In the genomic region with DNA sequence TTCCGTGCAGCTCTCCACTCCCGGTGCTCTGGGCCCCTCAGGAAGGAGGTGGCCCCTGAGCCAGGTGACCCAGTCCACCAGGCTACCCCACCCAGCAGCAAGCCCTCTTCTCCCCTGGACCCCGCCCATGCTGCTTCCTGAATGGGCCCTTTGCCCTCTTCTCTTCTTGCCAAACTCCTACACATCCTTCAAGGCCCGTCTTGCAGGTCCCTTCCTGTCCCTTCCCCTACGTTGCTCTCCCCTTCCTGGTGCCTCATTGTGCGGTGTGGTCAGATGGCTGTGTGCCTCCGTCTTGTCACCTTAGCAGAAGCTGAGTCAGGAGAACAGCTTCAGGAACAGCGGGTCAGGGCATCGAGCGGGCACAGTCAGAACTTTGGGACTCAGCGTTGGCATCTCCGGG, we compare ENCODE assay signal across 19 cellular contexts. TPM values are rescaled to one million over a fixed set of nuclear protein-coding genes. Genes with fewer than 3 reads are reported as not detected.
"Had no signal": no experiment of that assay in that cellular context is flagged by ENCODE, and none has a peak within 500 bp of the region (broad histone marks: within the 10 kb centered on the region; RNA-seq: fewer than 3 reads in every experiment).

No MANE protein-coding gene starts in this region.

- ATAC-seq: mucosa of descending colon; naive thymus-derived CD8-positive, alpha-beta T cell; psoas muscle; sciatic nerve had no signal

- H3K4me3 Mint-ChIP-seq: activated naive CD8-positive, alpha-beta T cell treated with anti-CD3 and anti-CD28 coated beads, Interleukin-2, amount 10 ng/mL, durations not matched to agents 7 days and 5 days; activated T-cell treated with anti-CD3 and anti-CD28 coated beads, Interleukin-2, amount 50 U/mL, for 24 hours; naive thymus-derived CD8-positive, alpha-beta T cell had no signal

- H3K9me3 Mint-ChIP-seq: activated naive CD8-positive, alpha-beta T cell treated with anti-CD3 and anti-CD28 coated beads, Interleukin-2, amount 10 ng/mL, durations not matched to agents 7 days and 5 days; activated T-cell treated with anti-CD3 and anti-CD28 coated beads, Interleukin-2, amount 50 U/mL, for 24 hours; naive thymus-derived CD8-positive, alpha-beta T cell had no signal

- H3K36me3 Mint-ChIP-seq: activated naive CD8-positive, alpha-beta T cell treated with anti-CD3 and anti-CD28 coated beads, Interleukin-2, amount 10 ng/mL, durations not matched to agents 7 days and 5 days had no signal

- H3K27ac Mint-ChIP-seq: activated naive CD8-positive, alpha-beta T cell treated with anti-CD3 and anti-CD28 coated beads, Interleukin-2, amount 10 ng/mL, durations not matched to agents 7 days and 5 days; activated T-cell treated with anti-CD3 and anti-CD28 coated beads, Interleukin-2, amount 50 U/mL, for 24 hours had no signal

- DNase-seq: activated CD4-positive, CD25-positive, alpha-beta regulatory T cell; activated gamma-delta T cell; activated naive CD8-positive, alpha-beta T cell treated with anti-CD3 and anti-CD28 coated beads, Interleukin-2, amount 10 ng/mL, durations not matched to agents 7 days and 5 days; activated T-cell treated with anti-CD3 and anti-CD28 coated beads, Interleukin-2, amount 50 U/mL, for 24 hours; aorta; foreskin melanocyte; head of caudate nucleus; mucosa of descending colon; naive thymus-derived CD8-positive, alpha-beta T cell; psoas muscle; spleen; stimulated activated CD4-positive, alpha-beta T cell treated with anti-CD3 and anti-CD28 coated beads, Interleukin-1b, Interleukin-23, amount 100 ng/mL, for 48 hours; stimulated activated naive CD4-positive, alpha-beta T cell; substantia nigra; transverse colon had no signal

- H3K9me3 ChIP-seq: mucosa of descending colon, psoas muscle, spleen, transverse colon had no signal

- H3K4me3 ChIP-seq: mucosa of descending colon, psoas muscle, spleen, transverse colon had no signal

- H3K27ac ChIP-seq: psoas muscle, spleen, transverse colon had no signal

- H3K36me3 ChIP-seq: spleen, transverse colon had no signal

- FAIRE-seq: bronchial epithelial cell had no signal

RNA-seq across cellular contexts. Expression of gene GATA5, which starts 3.4 kb away (rescaled TPM):
- total RNA-seq: activated naive CD8-positive, alpha-beta T cell treated with anti-CD3 and anti-CD28 coated beads, Interleukin-2, amount 10 ng/mL, durations not matched to agents 7 days and 5 days; bronchial epithelial cell; lung microvascular endothelial cell; naive thymus-derived CD8-positive, alpha-beta T cell; transverse colon had no signal
- polyA plus RNA-seq: naive thymus-derived CD8-positive, alpha-beta T cell had no signal

RNA-seq across cellular contexts. Expression of gene RBBP8NL, which starts 51.9 kb away (rescaled TPM):
- total RNA-seq: activated naive CD8-positive, alpha-beta T cell treated with anti-CD3 and anti-CD28 coated beads, Interleukin-2, amount 10 ng/mL, durations not matched to agents 7 days and 5 days; aorta; lung microvascular endothelial cell; naive thymus-derived CD8-positive, alpha-beta T cell; omental fat pad; psoas muscle; sciatic nerve; spleen had no signal
- polyA plus RNA-seq: naive thymus-derived CD8-positive, alpha-beta T cell had no signal
